In the genomic region with DNA sequence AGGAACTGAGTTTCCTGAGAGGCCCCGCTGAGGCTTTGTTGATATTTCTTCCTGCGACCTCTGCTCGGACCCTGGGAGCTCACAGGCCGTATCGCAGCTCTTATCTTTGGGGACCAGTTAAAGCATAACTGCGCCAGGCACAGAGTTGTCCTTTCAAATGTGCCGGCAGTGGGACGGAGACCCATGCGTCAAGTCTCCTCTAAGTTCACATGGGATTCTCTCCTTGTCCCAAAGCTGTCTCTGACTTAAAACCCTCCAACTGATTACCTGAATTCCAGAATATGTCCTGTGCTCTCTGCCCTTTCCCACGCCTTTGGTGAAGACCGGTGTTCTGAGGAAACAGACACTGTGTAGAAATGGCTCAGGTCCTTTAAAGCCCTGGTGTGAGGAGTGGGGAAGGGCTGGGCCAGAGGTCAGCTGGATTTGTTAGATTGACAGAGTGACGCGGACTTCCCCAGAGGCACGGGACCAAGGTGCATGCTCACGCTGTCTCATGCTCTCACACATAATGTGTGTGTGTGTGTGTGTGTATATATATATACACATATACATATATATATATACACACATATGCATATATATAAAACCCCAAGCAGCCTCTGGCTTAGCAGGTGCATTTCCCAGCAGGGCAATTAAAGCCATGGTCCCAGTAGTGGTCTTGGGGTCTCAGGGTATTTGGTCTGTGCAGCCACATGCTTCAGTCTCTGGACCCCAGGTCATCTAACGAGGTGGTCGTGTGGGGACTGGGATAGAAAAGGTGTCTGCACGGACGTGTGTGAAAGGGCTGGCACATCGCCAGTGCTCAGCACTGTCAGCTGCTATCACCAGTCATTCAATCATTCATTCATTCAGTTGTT, we compare ENCODE assay signal across 21 cellular contexts.
DNase-seq lines count a peak whose midpoint lies in the region; TF ChIP-seq lines count a peak whose summit lies in the region.
"Had no signal": no experiment of that assay in that cellular context is flagged by ENCODE, and none has a peak within 500 bp of the region (broad histone marks: within the 10 kb centered on the region; RNA-seq: fewer than 3 reads in every experiment).

No MANE protein-coding gene starts in this region.

- no peak overlapping the region for H3K4me3 ChIP-seq in mucosa of stomach (ENCODE audit: low read length)
- no peak overlapping the region for H3K4me3 ChIP-seq in thyroid gland (replicated peaks in 1 of 3)

- no peaks in the 10 kb centered on the region for H3K36me3 ChIP-seq in mucosa of stomach (ENCODE audit: control insufficient read depth, insufficient read depth, low read length)
- H3K36me3 ChIP-seq in thyroid gland, result peaks cover 2 to 4% of the 10 kb centered on the region in 2 donors

- 76 to 79% methylated on average over 20 of the region's 20 CpGs for WGBS in thyroid gland, 2 donors

- H3K4me1 ChIP-seq in mucosa of stomach (ENCODE audit: control insufficient read depth, insufficient read depth, low read length) (peaks cover 22% of the 10 kb centered on the region), thyroid gland (peaks cover 41 to 46% of the 10 kb centered on the region in 2 donors)
- H3K4me1 ChIP-seq: parathyroid adenoma had no signal

- H3K27me3 ChIP-seq in mucosa of stomach (ENCODE audit: control insufficient read depth, insufficient read depth, low read length) (no peaks in the 10 kb centered on the region), thyroid gland (no peaks in the 10 kb centered on the region)

- intact Hi-C loops in thyroid gland (cut with DNase I), result no loop called here

- no peak for TF ChIP-seq CTCF in thyroid gland (IDR thresholded peaks at IDR 0.05)
- no peak for TF ChIP-seq CTCF in GM10266 (IDR thresholded peaks at IDR 0.05; ENCODE audit: control insufficient read depth, insufficient read depth, low read depth, missing control alignments)

- TF ChIP-seq POLR2A in thyroid gland (IDR thresholded peaks at IDR 0.05), result no peak

- peak overlapping the region in 2 of 3 donors; percentile 30 to 67 for H3K27ac ChIP-seq in thyroid gland
- H3K27ac ChIP-seq: 22Rv1, parathyroid adenoma had no signal

- H3K9ac ChIP-seq in mucosa of stomach (ENCODE audit: low read length), result peak overlapping the region; percentile 35
- H3K9ac ChIP-seq: parathyroid adenoma had no signal

- peak; percentile 26 for DNase-seq in activated CD8-positive, alpha-beta memory T cell treated with anti-CD3 and anti-CD28 coated beads for 24 hours
- DNase-seq in activated CD8-positive, alpha-beta memory T cell treated with anti-CD3 and anti-CD28 coated beads, Interleukin-2, amount 50 U/mL, for 48 hours, result no peak
- peak; percentile 37 for DNase-seq in ecto neural progenitor cell (ENCODE audit: low spot score)
- DNase-seq in thyroid gland, result no peak
- DNase-seq in NCI-H524 treated with DMSO at 0.1 percent for 48 hours (lab: John Stamatoyannopoulos, UW), result no peak
- no peak for DNase-seq in GM10266 (ENCODE audit: extremely low spot score)
- no peak for DNase-seq in hippocampal formation (lab: John Stamatoyannopoulos, UW)
- DNase-seq: activated CD8-positive, alpha-beta T cell treated with anti-CD3 and anti-CD28 coated beads for 36 hours; activated naive CD4-positive, alpha-beta T cell treated with anti-CD3 and anti-CD28 coated beads, Interleukin-2, amount 10 ng/mL, durations not matched to agents 7 days and 5 days; activated T-cell treated with anti-CD3 and anti-CD28 coated beads, Interleukin-2, amount 50 U/mL, for 48 hours; anterior cingulate cortex; cerebellar nuclear complex; DND-41; naive B cell; NCI-H1105 treated with DMSO at 0.1 percent for 48 hours; NCI-H510A treated with DMSO at 0.1 percent for 48 hours; stimulated activated naive CD4-positive, alpha-beta T cell treated with Interleukin-2 at 50 U/mL for 16 hours; T1000 had no signal

- H3K9me3 ChIP-seq in mucosa of stomach (ENCODE audit: control insufficient read depth, low read length) (no peaks in the 10 kb centered on the region), thyroid gland (no peaks in the 10 kb centered on the region)

Comparison
In these comparisons a context has a peak if more than half of its experiments do, and no peak if none do; other contexts are left out.
1. DNase-seq: peak in activated CD8-positive, alpha-beta memory T cell treated with anti-CD3 and anti-CD28 coated beads for 24 hours (single experiment) and ecto neural progenitor cell (single experiment); none in activated CD8-positive, alpha-beta memory T cell treated with anti-CD3 and anti-CD28 coated beads, Interleukin-2, amount 50 U/mL, for 48 hours (single experiment), thyroid gland (0 of 2), NCI-H524 treated with DMSO at 0.1 percent for 48 hours (single experiment), GM10266 (single experiment) and hippocampal formation (0 of 2).